7 cellular contexts compared by ENCODE assay signal in genomic region chr3:168250415-168250861, GRCh38.
DNase-seq lines count a peak whose midpoint lies in the region; ATAC-seq and TF ChIP-seq lines count a peak whose summit lies in the region.

No MANE protein-coding gene starts in this region.

- POLR2A ChIA-PET in HCT116 (lab: Charles Lee) (no interaction called here), PC-3 (lab: Charles Lee; ENCODE audit: unreplicated experiment) (no interaction called here)

- H3K4me3 ChIP-seq in HCT116 (replicated peaks in 1 of 2; ENCODE audit: low read depth in 1 of 2, low read length in 2 of 2) (peak overlapping the region; percentile 36 to 50), PC-3 (ENCODE audit: low read length) (peak overlapping the region; percentile 66), skin epidermis (peak overlapping the region in 6 of 7 experiments; percentile 33 to 52 (median 41))

- no peaks in the 10 kb centered on the region for H3K36me3 ChIP-seq in HCT116 (ENCODE audit: control insufficient read depth in 1 of 2, insufficient read depth in 2 of 2, low read length in 2 of 2)
- H3K36me3 ChIP-seq in PC-3 (ENCODE audit: low read depth, low read length) = no peaks in the 10 kb centered on the region

- peak overlapping the region; percentile 88 for H3K4me3 Mint-ChIP-seq in glutamatergic neuron (ENCODE audit: unreplicated experiment)

- peaks cover 21% of the 10 kb centered on the region; the same call in 1 of the 2 replicates for H3K27me3 ChIP-seq in HCT116 (ENCODE audit: insufficient read depth, low read length)
- H3K27me3 ChIP-seq in PC-3 (ENCODE audit: low read length) = peaks cover 8% of the 10 kb centered on the region; the same call in 1 of the 2 replicates

- no peaks in the 10 kb centered on the region for H3F3A ChIP-seq in PC-3 (ENCODE audit: low read length, unreplicated experiment)

- H4K20me1 ChIP-seq in HCT116 (ENCODE audit: insufficient read depth) = no peaks in the 10 kb centered on the region
- 0 out of 2 replicates have a peak, but pooled peaks cover 3% of the 10 kb centered on the region for H4K20me1 ChIP-seq in PC-3 (ENCODE audit: low read length)

- RAD21 ChIA-PET in HCT116 (lab: Charles Lee; ENCODE audit: low non-redundant PET in 1 of 2, low total read pairs in 2 of 2, uncharacterized antibody in 2 of 2, unreplicated experiment in 2 of 2) = no interaction called here

- DNase-seq in HCT116 (ENCODE audit: low read depth, low spot score) (no peak), PC-3 (no peak), glutamatergic neuron (peak; percentile 18), SIG-M5 (lab: John Stamatoyannopoulos, UW) (no peak), NCI-H2029 treated with DMSO at 0.1 percent for 48 hours (lab: John Stamatoyannopoulos, UW) (no peak)

- TF ChIP-seq RAD21 in HCT116 (IDR thresholded peaks at IDR 0.05; ENCODE audit: low read depth) = no peak

- H3K9ac ChIP-seq in HCT116 (ENCODE audit: low read length) (no peak overlapping the region), PC-3 (ENCODE audit: low read length) (peak overlapping the region; percentile 23; the same call in 1 of the 2 replicates)

- peaks cover 9% of the 10 kb centered on the region for H3K36me3 Mint-ChIP-seq in glutamatergic neuron (ENCODE audit: unreplicated experiment)

- ATAC-seq in GM18508 (IDR thresholded peaks at IDR 0.05; ENCODE audit: insufficient read depth, unreplicated experiment) (peak; percentile 27), HCT116 (no peak), PC-3 (no peak)

- intact Hi-C loops in HCT116 (cut with micrococcal nuclease) = no loop called here
- intact Hi-C loops in PC-3 (cut with micrococcal nuclease) = loop anchor here (2.0 kb wide), 1 partner anchor 58 kb away; no protein-coding TSS in a partner anchor

- peaks cover 32% of the 10 kb centered on the region for H3K4me1 Mint-ChIP-seq in glutamatergic neuron (ENCODE audit: low read depth, unreplicated experiment)

- no peak for TF ChIP-seq POLR2A in HCT116 (IDR thresholded peaks at IDR 0.05; ENCODE audit: borderline replicate concordance, extremely low read depth, insufficient read depth, insufficient read length)

- H3K27ac Mint-ChIP-seq in glutamatergic neuron (ENCODE audit: unreplicated experiment) = peak overlapping the region; percentile 65

- TF ChIP-seq CTCF in HCT116 (IDR thresholded peaks at IDR 0.05 in 2 of 3, conservative IDR thresholded peaks at IDR 0.05 in 1 of 3; ENCODE audit: borderline replicate concordance in 1 of 3, insufficient read depth in 1 of 3, low read depth in 2 of 3, low read length in 2 of 3) (no peak), PC-3 (conservative IDR thresholded peaks at IDR 0.05; ENCODE audit: low read depth, low read length) (no peak), glutamatergic neuron (IDR thresholded peaks at IDR 0.05; ENCODE audit: partially characterized antibody, unreplicated experiment) (no peak)

- H3K9me3 ChIP-seq in HCT116 (ENCODE audit: control insufficient read depth in 1 of 2, insufficient read depth in 1 of 2, low read depth in 1 of 2, low read length in 2 of 2) (no peaks in the 10 kb centered on the region; a peak in 1 of 4 replicates), PC-3 (ENCODE audit: low read length) (no peaks in the 10 kb centered on the region)

- CTCF ChIA-PET in HCT116 (lab: Charles Lee) = no interaction called here
- CTCF ChIA-PET in PC-3 (lab: Charles Lee) = interaction anchor here (0.5 kb wide), 1 partner anchor 90 kb away, joined by 4 read pairs; no protein-coding TSS in a partner anchor

- H3K79me2 ChIP-seq in HCT116 (ENCODE audit: insufficient read depth, low read length) = no peaks in the 10 kb centered on the region
- H3K79me2 ChIP-seq in PC-3 (ENCODE audit: low read length) = no peaks in the 10 kb centered on the region

- H3K4me2 ChIP-seq in HCT116 (ENCODE audit: low read length) (peak overlapping the region; percentile 73), PC-3 (ENCODE audit: low read length) (peak overlapping the region; percentile 88)

- no peak overlapping the region for H3K27ac ChIP-seq in HCT116 (ENCODE audit: low read depth, low read length)
- no peak overlapping the region for H3K27ac ChIP-seq in PC-3 (ENCODE audit: low read length)
- H3K27ac ChIP-seq in skin epidermis = no peak overlapping the region

- no peaks in the 10 kb centered on the region for H3K9me2 ChIP-seq in HCT116 (ENCODE audit: insufficient read depth)
- no peaks in the 10 kb centered on the region for H3K9me2 ChIP-seq in PC-3 (replicated peaks; ENCODE audit: low read length)

- H3K27me3 Mint-ChIP-seq in glutamatergic neuron (ENCODE audit: unreplicated experiment) = peaks cover 14% of the 10 kb centered on the region

- peaks cover 17% of the 10 kb centered on the region for H3K9me3 Mint-ChIP-seq in glutamatergic neuron (ENCODE audit: unreplicated experiment)

- peaks cover 0 to 7% of the 10 kb centered on the region in 2 experiments; a peak in 1 of 4 replicates for H3K4me1 ChIP-seq in HCT116 (ENCODE audit: control insufficient read depth in 1 of 2, insufficient read depth in 2 of 2, low read length in 2 of 2)
- H3K4me1 ChIP-seq in PC-3 (ENCODE audit: insufficient read depth, low read length) = peaks cover 11% of the 10 kb centered on the region; the same call in 1 of the 2 replicates

- H2AFZ ChIP-seq in HCT116 (ENCODE audit: low read depth, low read length, poor library complexity, severe bottlenecking) (no peak overlapping the region), PC-3 (ENCODE audit: low read length) (peak overlapping the region; percentile 94)

- BruUV-seq in HCT116 (replicated peaks; lab: Mats Ljungman, UMichigan) (no TSS peak), PC-3 (replicated peaks; lab: Mats Ljungman, UMichigan) (TSS peak; percentile 53)

TF ChIP-seq in HCT116, 20 proteins besides CTCF, POLR2A, EP300 and RAD21:
- TF ChIP-seq TCF7L2 (IDR thresholded peaks at IDR 0.05; ENCODE audit: borderline replicate concordance, extremely low read depth, insufficient read depth, insufficient read length) = no peak
- no peak for TF ChIP-seq ATF3 (IDR thresholded peaks at IDR 0.05)
- TF ChIP-seq REST (IDR thresholded peaks at IDR 0.05; ENCODE audit: low read depth) = no peak
- TF ChIP-seq ZBTB33 (IDR thresholded peaks at IDR 0.05; ENCODE audit: extremely low read depth, insufficient replicate concordance, low read length) = no peak
- TF ChIP-seq YY1 (IDR thresholded peaks at IDR 0.05; ENCODE audit: extremely low read depth, insufficient replicate concordance, low read depth, low read length) = no peak
- no peak for TF ChIP-seq ZFX (IDR thresholded peaks at IDR 0.05)
- no peak for TF ChIP-seq EZH2phosphoT487 (IDR thresholded peaks at IDR 0.05; ENCODE audit: borderline replicate concordance)
- TF ChIP-seq SIN3A (IDR thresholded peaks at IDR 0.05; ENCODE audit: low read depth) = no peak
- no peak for TF ChIP-seq EZH2 (IDR thresholded peaks at IDR 0.05)
